In the genomic region with DNA sequence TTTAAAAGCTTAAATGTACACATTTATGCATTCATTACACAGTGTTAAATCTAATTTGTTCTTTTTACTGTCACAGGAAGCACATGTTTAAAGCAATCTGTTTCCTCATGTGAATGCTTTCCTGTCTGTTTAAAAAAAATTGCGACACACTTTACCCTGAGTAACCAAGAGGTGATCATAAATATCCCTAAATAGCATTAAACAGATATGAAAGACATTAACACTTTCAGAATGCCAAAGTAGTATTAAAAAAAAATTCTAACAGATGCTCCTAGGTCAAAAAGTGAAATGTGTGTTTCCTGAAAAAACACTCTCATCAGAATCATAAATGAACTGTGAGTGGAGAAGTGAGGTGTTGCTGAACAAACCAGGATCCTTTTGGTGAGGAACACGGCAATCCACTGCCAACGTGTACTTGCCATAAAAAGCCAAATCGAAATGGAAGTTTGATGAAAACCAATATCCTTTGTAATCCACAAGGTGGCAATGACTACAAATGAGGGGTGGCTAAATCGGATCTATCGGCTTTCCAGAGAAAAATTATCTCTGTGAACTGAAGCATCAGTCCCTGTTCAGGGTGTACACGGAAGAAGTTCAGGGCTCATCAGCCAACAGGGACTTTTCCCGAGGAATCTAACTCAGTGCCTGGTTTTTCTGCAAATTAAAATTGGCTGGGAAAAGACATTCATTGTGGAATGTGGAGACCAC, we compare ENCODE assay signal across 9 cellular contexts.
A peak's percentile ranks its signal among the peaks of the same experiment; 100 is the strongest.
DNase-seq lines count a peak whose midpoint lies in the region; ATAC-seq and TF ChIP-seq lines count a peak whose summit lies in the region.
"Had no signal": no experiment of that assay in that cellular context is flagged by ENCODE, and none has a peak within 500 bp of the region (broad histone marks: within the 10 kb centered on the region; RNA-seq: fewer than 3 reads in every experiment).

No MANE protein-coding gene starts in this region.

- H3K4me3 ChIP-seq in AG10803 (ENCODE audit: low read length) (no peak overlapping the region; the same call in 1 of the 2 replicates), neural cell (ENCODE audit: low read length) (no peak overlapping the region), smooth muscle cell (no peak overlapping the region)
- H3K4me3 ChIP-seq in CD8-positive, alpha-beta T cell (ENCODE audit: low read depth, low read length), result no peak overlapping the region
- H3K4me3 ChIP-seq: colonic mucosa had no signal

- no peaks in the 10 kb centered on the region for H3K79me2 ChIP-seq in neural cell (replicated peaks; ENCODE audit: insufficient read depth, low read length)
- peaks cover 53% of the 10 kb centered on the region for H3K79me2 ChIP-seq in smooth muscle cell (ENCODE audit: low read depth)

- no peaks in the 10 kb centered on the region for H3K9me2 ChIP-seq in neural cell (ENCODE audit: insufficient read depth, low read length)

- intact Hi-C loops in CD8-positive, alpha-beta T cell (cut with DNase I, micrococcal nuclease), result no loop called here
- intact Hi-C loops in activated CD4-positive, alpha-beta memory T cell treated with anti-CD3 and anti-CD28 coated beads for 36 hours (cut with micrococcal nuclease), result no loop called here

- H3K27me3 ChIP-seq in neural cell (ENCODE audit: insufficient read depth, low read depth, low read length), result no peaks in the 10 kb centered on the region
- H3K27me3 ChIP-seq in smooth muscle cell (ENCODE audit: low read depth), result no peaks in the 10 kb centered on the region
- no peaks in the 10 kb centered on the region for H3K27me3 ChIP-seq in CD8-positive, alpha-beta T cell (ENCODE audit: insufficient read depth, low read length)
- H3K27me3 ChIP-seq: colonic mucosa had no signal

- H4K20me1 ChIP-seq in neural cell (ENCODE audit: insufficient read depth) (no peaks in the 10 kb centered on the region), smooth muscle cell (ENCODE audit: low read depth) (peaks cover 44% of the 10 kb centered on the region)

- H3F3A ChIP-seq in neural cell (ENCODE audit: insufficient read depth, low read length, poor library complexity, severe bottlenecking), result peaks cover 3% of the 10 kb centered on the region
- H3F3A ChIP-seq in smooth muscle cell (ENCODE audit: low read depth), result no peaks in the 10 kb centered on the region

- H3K9ac ChIP-seq in neural cell (ENCODE audit: low read length), result no peak overlapping the region
- H3K9ac ChIP-seq in smooth muscle cell (ENCODE audit: low read depth), result no peak overlapping the region

- no peak overlapping the region for H2AFZ ChIP-seq in neural cell (ENCODE audit: low read depth, low read length)
- H2AFZ ChIP-seq in smooth muscle cell (ENCODE audit: low read depth), result no peak overlapping the region

- H3K27me3 Mint-ChIP-seq in CD8-positive, alpha-beta T cell (ENCODE audit: low read depth), result no peaks in the 10 kb centered on the region
- peaks cover 2% of the 10 kb centered on the region for H3K27me3 Mint-ChIP-seq in activated CD4-positive, alpha-beta memory T cell treated with anti-CD3 and anti-CD28 coated beads for 36 hours

- POLR2A ChIA-PET in CD8-positive, alpha-beta T cell (lab: Charles Lee), result no interaction called here
- POLR2A ChIA-PET in activated CD4-positive, alpha-beta memory T cell treated with anti-CD3 and anti-CD28 coated beads for 36 hours (lab: Charles Lee), result no interaction called here

- H3K27ac ChIP-seq in neural cell (ENCODE audit: low read length), result no peak overlapping the region
- no peak overlapping the region for H3K27ac ChIP-seq in smooth muscle cell (ENCODE audit: low read depth)
- no peak overlapping the region for H3K27ac ChIP-seq in CD8-positive, alpha-beta T cell (ENCODE audit: low read depth, low read length)

- H3K4me1 Mint-ChIP-seq in CD8-positive, alpha-beta T cell (ENCODE audit: low read depth), result no peaks in the 10 kb centered on the region
- H3K4me1 Mint-ChIP-seq in activated CD4-positive, alpha-beta memory T cell treated with anti-CD3 and anti-CD28 coated beads for 36 hours (ENCODE audit: low read depth), result no peaks in the 10 kb centered on the region

- H3K4me3 Mint-ChIP-seq in CD8-positive, alpha-beta T cell, result no peak overlapping the region
- no peak overlapping the region for H3K4me3 Mint-ChIP-seq in activated CD4-positive, alpha-beta memory T cell treated with anti-CD3 and anti-CD28 coated beads for 36 hours

- no peaks in the 10 kb centered on the region for H3K4me1 ChIP-seq in smooth muscle cell (ENCODE audit: low read depth)
- no peaks in the 10 kb centered on the region for H3K4me1 ChIP-seq in CD8-positive, alpha-beta T cell (ENCODE audit: insufficient read depth, low read length)
- H3K4me1 ChIP-seq: colonic mucosa had no signal

- H3K9me3 ChIP-seq in neural cell (ENCODE audit: low read length), result no peaks in the 10 kb centered on the region
- H3K9me3 ChIP-seq in smooth muscle cell (replicated peaks; ENCODE audit: low read depth), result no peaks in the 10 kb centered on the region
- no peaks in the 10 kb centered on the region for H3K9me3 ChIP-seq in CD8-positive, alpha-beta T cell (ENCODE audit: low read length)
- H3K9me3 ChIP-seq: colonic mucosa had no signal

- 90% methylated on average over 8 of the region's 8 CpGs for WGBS in smooth muscle cell (ENCODE audit: low lambda C conversion rate)

- CTCF ChIA-PET in CD8-positive, alpha-beta T cell (lab: Charles Lee), result no interaction called here
- CTCF ChIA-PET in activated CD4-positive, alpha-beta memory T cell treated with anti-CD3 and anti-CD28 coated beads for 36 hours (lab: Charles Lee), result no interaction called here

- in situ Hi-C loops in KBM-7 (cut with MboI; ENCODE audit: low pct_unique_long_range_greater_than_20kb, low sequenced_read_pairs), result no loop called here

- no peak overlapping the region for H3K4me2 ChIP-seq in neural cell (ENCODE audit: low read length)
- no peak overlapping the region for H3K4me2 ChIP-seq in smooth muscle cell

- no peak overlapping the region for H3K27ac Mint-ChIP-seq in CD8-positive, alpha-beta T cell
- H3K27ac Mint-ChIP-seq in activated CD4-positive, alpha-beta memory T cell treated with anti-CD3 and anti-CD28 coated beads for 36 hours, result no peak overlapping the region

- no peak for TF ChIP-seq EP300 in neural cell (conservative IDR thresholded peaks at IDR 0.05; ENCODE audit: poor library complexity, severe bottlenecking)

- H3K36me3 ChIP-seq in neural cell (ENCODE audit: insufficient read depth, low read length), result no peaks in the 10 kb centered on the region
- H3K36me3 ChIP-seq in smooth muscle cell (ENCODE audit: low read depth), result no peaks in the 10 kb centered on the region
- H3K36me3 ChIP-seq in CD8-positive, alpha-beta T cell (ENCODE audit: insufficient read depth, low read length), result no peaks in the 10 kb centered on the region
- H3K36me3 ChIP-seq: colonic mucosa had no signal

- no peaks in the 10 kb centered on the region for H3K9me3 Mint-ChIP-seq in CD8-positive, alpha-beta T cell
- H3K9me3 Mint-ChIP-seq in activated CD4-positive, alpha-beta memory T cell treated with anti-CD3 and anti-CD28 coated beads for 36 hours, result no peaks in the 10 kb centered on the region

- TF ChIP-seq RAD21 in neural cell (conservative IDR thresholded peaks at IDR 0.05), result peak; percentile 12

- no peak for ATAC-seq in CD8-positive, alpha-beta T cell

- DNase-seq in AG10803 (ENCODE audit: low read depth) (peak; percentile 55), KBM-7 (peak; percentile 72), dermis blood vessel endothelial cell (peak; percentile 89), AG08396 (ENCODE audit: low spot score) (no peak), smooth muscle cell (lab: John Stamatoyannopoulos, UW; ENCODE audit: unreplicated experiment) (no peak)
- no peak for DNase-seq in CD8-positive, alpha-beta T cell
- no peak for DNase-seq in activated CD4-positive, alpha-beta memory T cell treated with anti-CD3 and anti-CD28 coated beads for 36 hours
- DNase-seq: colonic mucosa had no signal

- no peaks in the 10 kb centered on the region for H3K36me3 Mint-ChIP-seq in CD8-positive, alpha-beta T cell
- no peaks in the 10 kb centered on the region for H3K36me3 Mint-ChIP-seq in activated CD4-positive, alpha-beta memory T cell treated with anti-CD3 and anti-CD28 coated beads for 36 hours

- TF ChIP-seq CTCF in AG10803 (conservative IDR thresholded peaks at IDR 0.05; ENCODE audit: low read length) (peak; percentile 54), neural cell (IDR thresholded peaks at IDR 0.05; ENCODE audit: poor library complexity, severe bottlenecking) (no peak), smooth muscle cell (IDR thresholded peaks at IDR 0.05; ENCODE audit: borderline replicate concordance, insufficient read depth, poor library complexity, severe bottlenecking) (no peak)
- no peak for TF ChIP-seq CTCF in CD8-positive, alpha-beta T cell (IDR thresholded peaks at IDR 0.05)

TF ChIP-seq in neural cell, 6 proteins besides CTCF, POLR2A, EP300 and RAD21:
- TF ChIP-seq POLR2AphosphoS5 (IDR thresholded peaks at IDR 0.05) (no peak), SMC3 (conservative IDR thresholded peaks at IDR 0.05; ENCODE audit: poor library complexity) (no peak), EZH2 (IDR thresholded peaks at IDR 0.05; ENCODE audit: borderline replicate concordance, insufficient read depth, low read length, poor library complexity, severe bottlenecking) (no peak), TAF1 (IDR thresholded peaks at IDR 0.05; ENCODE audit: low read depth) (no peak), MXI1 (conservative IDR thresholded peaks at IDR 0.05; ENCODE audit: poor library complexity, severe bottlenecking) (no peak)
- TF ChIP-seq, protein P1, sequence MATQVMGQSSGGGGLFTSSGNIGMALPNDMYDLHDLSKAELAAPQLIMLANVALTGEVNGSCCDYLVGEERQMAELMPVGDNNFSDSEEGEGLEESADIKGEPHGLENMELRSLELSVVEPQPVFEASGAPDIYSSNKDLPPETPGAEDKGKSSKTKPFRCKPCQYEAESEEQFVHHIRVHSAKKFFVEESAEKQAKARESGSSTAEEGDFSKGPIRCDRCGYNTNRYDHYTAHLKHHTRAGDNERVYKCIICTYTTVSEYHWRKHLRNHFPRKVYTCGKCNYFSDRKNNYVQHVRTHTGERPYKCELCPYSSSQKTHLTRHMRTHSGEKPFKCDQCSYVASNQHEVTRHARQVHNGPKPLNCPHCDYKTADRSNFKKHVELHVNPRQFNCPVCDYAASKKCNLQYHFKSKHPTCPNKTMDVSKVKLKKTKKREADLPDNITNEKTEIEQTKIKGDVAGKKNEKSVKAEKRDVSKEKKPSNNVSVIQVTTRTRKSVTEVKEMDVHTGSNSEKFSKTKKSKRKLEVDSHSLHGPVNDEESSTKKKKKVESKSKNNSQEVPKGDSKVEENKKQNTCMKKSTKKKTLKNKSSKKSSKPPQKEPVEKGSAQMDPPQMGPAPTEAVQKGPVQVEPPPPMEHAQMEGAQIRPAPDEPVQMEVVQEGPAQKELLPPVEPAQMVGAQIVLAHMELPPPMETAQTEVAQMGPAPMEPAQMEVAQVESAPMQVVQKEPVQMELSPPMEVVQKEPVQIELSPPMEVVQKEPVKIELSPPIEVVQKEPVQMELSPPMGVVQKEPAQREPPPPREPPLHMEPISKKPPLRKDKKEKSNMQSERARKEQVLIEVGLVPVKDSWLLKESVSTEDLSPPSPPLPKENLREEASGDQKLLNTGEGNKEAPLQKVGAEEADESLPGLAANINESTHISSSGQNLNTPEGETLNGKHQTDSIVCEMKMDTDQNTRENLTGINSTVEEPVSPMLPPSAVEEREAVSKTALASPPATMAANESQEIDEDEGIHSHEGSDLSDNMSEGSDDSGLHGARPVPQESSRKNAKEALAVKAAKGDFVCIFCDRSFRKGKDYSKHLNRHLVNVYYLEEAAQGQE (IDR thresholded peaks at IDR 0.05; ENCODE audit: borderline replicate concordance), result no peak

Comparison
In these comparisons a context has a peak if more than half of its experiments do, and no peak if none do; other contexts are left out.
1. DNase-seq: peak in AG10803 (single experiment), KBM-7 (single experiment) and dermis blood vessel endothelial cell (single experiment); none in AG08396 (single experiment), smooth muscle cell (single experiment), CD8-positive, alpha-beta T cell (0 of 7) and activated CD4-positive, alpha-beta memory T cell treated with anti-CD3 and anti-CD28 coated beads for 36 hours (single experiment).